In the genomic region with DNA sequence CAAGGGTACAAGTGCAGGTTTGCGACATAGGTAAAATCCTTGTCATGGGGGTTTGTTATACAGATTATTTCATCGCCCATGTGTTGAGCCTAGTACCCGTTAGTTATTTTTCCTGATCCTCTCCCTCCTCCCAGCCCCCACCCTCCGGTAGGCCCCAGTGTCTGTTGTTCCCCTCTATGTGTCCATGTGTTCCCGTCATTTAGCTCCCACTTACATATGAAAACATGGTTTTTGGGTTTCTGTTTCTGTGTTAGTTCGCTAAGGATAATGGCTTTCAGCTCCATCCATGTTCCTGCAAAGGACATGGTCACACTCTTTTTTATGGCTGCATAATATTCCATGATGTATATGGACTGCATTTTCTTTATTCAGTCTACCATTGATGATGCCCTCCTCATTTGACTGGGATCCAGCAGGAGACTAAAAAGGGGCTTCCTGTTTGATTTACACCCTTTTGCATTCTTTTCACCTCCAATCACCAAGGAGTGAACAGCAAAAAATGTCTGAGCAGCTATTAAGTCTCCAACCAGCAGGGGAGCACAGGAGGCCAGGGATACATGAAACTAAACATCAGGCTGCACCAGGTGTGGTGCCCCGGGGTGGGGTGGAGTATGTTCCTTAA, we compare ENCODE assay signal across 21 cellular contexts.
DNase-seq lines count a peak whose midpoint lies in the region; TF ChIP-seq lines count a peak whose summit lies in the region.
"Had no signal": no experiment of that assay in that cellular context is flagged by ENCODE, and none has a peak within 500 bp of the region (broad histone marks: within the 10 kb centered on the region; RNA-seq: fewer than 3 reads in every experiment).

No MANE protein-coding gene starts in this region.

- H3K27me3 Mint-ChIP-seq in MCF 10A (ENCODE audit: insufficient read depth, unreplicated experiment) (no peaks in the 10 kb centered on the region), CD14-positive monocyte (ENCODE audit: low read depth in 3 of 3) (peaks cover 0 to 3% (median 0%) of the 10 kb centered on the region in 3 donors)
- H3K27me3 Mint-ChIP-seq in activated CD4-positive, alpha-beta memory T cell treated with anti-CD3 and anti-CD28 coated beads for 36 hours: peaks cover 12% of the 10 kb centered on the region
- H3K27me3 Mint-ChIP-seq: activated CD4-positive, alpha-beta T cell treated with anti-CD3 and anti-CD28 coated beads, Interleukin-2, amount 10 ng/mL, durations not matched to agents 24 days and 14 days had no signal

- H3K9me3 ChIP-seq in breast epithelium (no peaks in the 10 kb centered on the region), fibroblast of lung (ENCODE audit: control insufficient read depth, insufficient read depth, low read depth, low read length) (no peaks in the 10 kb centered on the region), smooth muscle cell (replicated peaks; ENCODE audit: low read depth) (no peaks in the 10 kb centered on the region)
- H3K9me3 ChIP-seq: BLaER1 treated with 17β-estradiol and CSF1 and Interleukin-3, amounts not matched to agents 10 nM and 100 nM; colonic mucosa; tibial artery had no signal

- CTCF ChIA-PET in MCF 10A (lab: Yijun Ruan, JAX) (interaction anchor here (0.6 to 1.8 kb wide), 8 partner anchors 18 to 259 kb away, joined by 3 to 8 read pairs (median 4); no protein-coding TSS in a partner anchor), RWPE1 (lab: Yijun Ruan, JAX) (no interaction called here)
- CTCF ChIA-PET in activated CD4-positive, alpha-beta memory T cell treated with anti-CD3 and anti-CD28 coated beads for 36 hours (lab: Charles Lee): no interaction called here

- H4K20me1 ChIP-seq in fibroblast of lung (ENCODE audit: control insufficient read depth, extremely low read depth, insufficient read depth, low read length) (no peaks in the 10 kb centered on the region), smooth muscle cell (ENCODE audit: low read depth) (no peaks in the 10 kb centered on the region)
- H4K20me1 ChIP-seq: BLaER1 treated with 17β-estradiol and CSF1 and Interleukin-3, amounts not matched to agents 10 nM and 100 nM had no signal

- peaks cover 3% of the 10 kb centered on the region for H3F3A ChIP-seq in smooth muscle cell (ENCODE audit: low read depth)

- no peaks in the 10 kb centered on the region for H3K36me3 ChIP-seq in breast epithelium
- H3K36me3 ChIP-seq in fibroblast of lung (ENCODE audit: control insufficient read depth, insufficient read depth, low read length): no peaks in the 10 kb centered on the region
- no peaks in the 10 kb centered on the region for H3K36me3 ChIP-seq in smooth muscle cell (ENCODE audit: low read depth)
- H3K36me3 ChIP-seq: BLaER1 treated with 17β-estradiol and CSF1 and Interleukin-3, amounts not matched to agents 10 nM and 100 nM; colonic mucosa; tibial artery had no signal

- TF ChIP-seq CTCF in MCF 10A (IDR thresholded peaks at IDR 0.05; ENCODE audit: unreplicated experiment): no peak
- no peak for TF ChIP-seq CTCF in breast epithelium (IDR thresholded peaks at IDR 0.05)
- no peak for TF ChIP-seq CTCF in RWPE1 (conservative IDR thresholded peaks at IDR 0.05; ENCODE audit: low read depth)
- no peak for TF ChIP-seq CTCF in fibroblast of lung (conservative IDR thresholded peaks at IDR 0.05 in 1 of 2, IDR thresholded peaks at IDR 0.05 in 1 of 2; ENCODE audit: low read depth in 1 of 2, low read length in 2 of 2)
- TF ChIP-seq CTCF in smooth muscle cell (IDR thresholded peaks at IDR 0.05; ENCODE audit: borderline replicate concordance, insufficient read depth, poor library complexity, severe bottlenecking): no peak
- no peak for TF ChIP-seq CTCF in CD14-positive monocyte (IDR thresholded peaks at IDR 0.05)

- BruUV-seq in MCF 10A (replicated peaks; lab: Mats Ljungman, UMichigan): no TSS peak

- H3K79me2 ChIP-seq in fibroblast of lung (ENCODE audit: control insufficient read depth, insufficient read depth, low read length): no peaks in the 10 kb centered on the region
- H3K79me2 ChIP-seq in smooth muscle cell (ENCODE audit: low read depth): no peaks in the 10 kb centered on the region

- H3K4me1 Mint-ChIP-seq in MCF 10A (ENCODE audit: insufficient read depth, unreplicated experiment) (peaks cover 40% of the 10 kb centered on the region), CD14-positive monocyte (peaks cover 1% of the 10 kb centered on the region)
- H3K4me1 Mint-ChIP-seq in activated CD4-positive, alpha-beta memory T cell treated with anti-CD3 and anti-CD28 coated beads for 36 hours (ENCODE audit: low read depth): no peaks in the 10 kb centered on the region
- H3K4me1 Mint-ChIP-seq: activated CD4-positive, alpha-beta T cell treated with anti-CD3 and anti-CD28 coated beads, Interleukin-2, amount 10 ng/mL, durations not matched to agents 24 days and 14 days; IgD-negative memory B cell; stimulated activated memory B cell treated with anti-CD40 and anti-IgM and Interleukin-4, amounts not matched to agents 10 μg/mL and 1 μg/mL and 100 μg/mL, for 72 hours had no signal

- H3K4me1 ChIP-seq in breast epithelium: no peaks in the 10 kb centered on the region
- H3K4me1 ChIP-seq in fibroblast of lung (ENCODE audit: control insufficient read depth, extremely low read depth, insufficient read depth, low read length): peaks cover 13% of the 10 kb centered on the region
- peaks cover 8% of the 10 kb centered on the region for H3K4me1 ChIP-seq in smooth muscle cell (ENCODE audit: low read depth)
- H3K4me1 ChIP-seq: colonic mucosa had no signal

- peak overlapping the region; percentile 83 for H3K27ac Mint-ChIP-seq in MCF 10A (ENCODE audit: low read depth, unreplicated experiment)
- no peak overlapping the region for H3K27ac Mint-ChIP-seq in activated CD4-positive, alpha-beta memory T cell treated with anti-CD3 and anti-CD28 coated beads for 36 hours
- H3K27ac Mint-ChIP-seq in CD14-positive monocyte: no peak overlapping the region
- H3K27ac Mint-ChIP-seq: activated CD4-positive, alpha-beta T cell treated with anti-CD3 and anti-CD28 coated beads, Interleukin-2, amount 10 ng/mL, durations not matched to agents 24 days and 14 days; IgD-negative memory B cell; natural killer cell treated with Interleukin-12 subunit alpha and Interleukin-12 subunit beta and Interleukin-15 and Interleukin-18, amount 100 ng/mL, for 72 hours; stimulated activated memory B cell treated with anti-CD40 and anti-IgM and Interleukin-4, amounts not matched to agents 10 μg/mL and 1 μg/mL and 100 μg/mL, for 72 hours had no signal

- WGBS in smooth muscle cell (ENCODE audit: low lambda C conversion rate): 74% methylated on average over 7 of the region's 7 CpGs

- H3K27ac ChIP-seq in breast epithelium: peak overlapping the region in 1 of 2 donors; percentile 50
- H3K27ac ChIP-seq in RWPE1: peak overlapping the region; percentile 98
- H3K27ac ChIP-seq in fibroblast of lung (ENCODE audit: insufficient read depth, low read length): peak overlapping the region; percentile 52
- peak overlapping the region; percentile 41 for H3K27ac ChIP-seq in smooth muscle cell (ENCODE audit: low read depth)
- H3K27ac ChIP-seq: BLaER1 treated with 17β-estradiol and CSF1 and Interleukin-3, amounts not matched to agents 10 nM and 100 nM; colonic mucosa; tibial artery had no signal

- intact Hi-C loops in MCF 10A (cut with micrococcal nuclease) (loop anchor here (2.0 to 5.0 kb wide), 2 partner anchors 26 to 195 kb away; a partner anchor contains a TSS), breast epithelium (cut with DNase I; ENCODE audit: low total_unique reads) (no loop called here), CD14-positive monocyte (cut with micrococcal nuclease) (no loop called here)
- intact Hi-C loops in activated CD4-positive, alpha-beta memory T cell treated with anti-CD3 and anti-CD28 coated beads for 36 hours (cut with micrococcal nuclease): no loop called here

- H3K27me3 ChIP-seq in breast epithelium (no peaks in the 10 kb centered on the region), fibroblast of lung (ENCODE audit: control insufficient read depth, insufficient read depth, low read length) (no peaks in the 10 kb centered on the region), smooth muscle cell (ENCODE audit: low read depth) (no peaks in the 10 kb centered on the region)
- H3K27me3 ChIP-seq: BLaER1 treated with 17β-estradiol and CSF1 and Interleukin-3, amounts not matched to agents 10 nM and 100 nM; colonic mucosa; tibial artery had no signal

- H2AFZ ChIP-seq in fibroblast of lung (ENCODE audit: low read length) (no peak overlapping the region), smooth muscle cell (ENCODE audit: low read depth) (no peak overlapping the region)

- DNase-seq in MCF 10A (ENCODE audit: unreplicated experiment) (no peak), breast epithelium (ENCODE audit: low spot score in 2 of 2) (no peak), RWPE1 (ENCODE audit: low spot score) (no peak), fibroblast of lung (ENCODE audit: low read depth in 2 of 2) (no peak), smooth muscle cell (lab: John Stamatoyannopoulos, UW; ENCODE audit: unreplicated experiment) (no peak), CD14-positive monocyte (ENCODE audit: low spot score) (no peak), NCI-H146 treated with DMSO at 0.1 percent for 48 hours (lab: John Stamatoyannopoulos, UW; ENCODE audit: unreplicated experiment) (no peak)
- DNase-seq in activated CD4-positive, alpha-beta memory T cell treated with anti-CD3 and anti-CD28 coated beads for 36 hours: no peak
- DNase-seq: activated CD4-positive, alpha-beta T cell treated with anti-CD3 and anti-CD28 coated beads, Interleukin-2, amount 10 ng/mL, durations not matched to agents 24 days and 14 days; activated naive CD4-positive, alpha-beta T cell treated with Interleukin-2 at 50 U/mL for 16 hours; activated T-cell treated with anti-CD3 and anti-CD28 coated beads for 4 hours; anterior cingulate cortex; colonic mucosa; DMS79; NCI-H1048; NCI-H526 treated with DMSO at 0.1 percent for 48 hours had no signal

- peaks cover 8% of the 10 kb centered on the region for H3K9me3 Mint-ChIP-seq in MCF 10A (ENCODE audit: unreplicated experiment)
- H3K9me3 Mint-ChIP-seq in activated CD4-positive, alpha-beta memory T cell treated with anti-CD3 and anti-CD28 coated beads for 36 hours: no peaks in the 10 kb centered on the region
- H3K9me3 Mint-ChIP-seq in CD14-positive monocyte: peaks cover 0 to 8% (median 0%) of the 10 kb centered on the region in 7 donors
- H3K9me3 Mint-ChIP-seq: activated CD4-positive, alpha-beta T cell treated with anti-CD3 and anti-CD28 coated beads, Interleukin-2, amount 10 ng/mL, durations not matched to agents 24 days and 14 days had no signal

- H3K9ac ChIP-seq in fibroblast of lung (ENCODE audit: insufficient read depth, low read length): no peak overlapping the region
- no peak overlapping the region for H3K9ac ChIP-seq in smooth muscle cell (ENCODE audit: low read depth)
- H3K9ac ChIP-seq: BLaER1 treated with 17β-estradiol and CSF1 and Interleukin-3, amounts not matched to agents 10 nM and 100 nM had no signal

- H3K36me3 Mint-ChIP-seq in MCF 10A (ENCODE audit: insufficient read depth, unreplicated experiment) (no peaks in the 10 kb centered on the region), CD14-positive monocyte (no peaks in the 10 kb centered on the region)
- H3K36me3 Mint-ChIP-seq in activated CD4-positive, alpha-beta memory T cell treated with anti-CD3 and anti-CD28 coated beads for 36 hours: no peaks in the 10 kb centered on the region
- H3K36me3 Mint-ChIP-seq: IgD-negative memory B cell; natural killer cell treated with Interleukin-12 subunit alpha and Interleukin-12 subunit beta and Interleukin-15 and Interleukin-18, amount 100 ng/mL, for 72 hours; stimulated activated memory B cell treated with anti-CD40 and anti-IgM and Interleukin-4, amounts not matched to agents 10 μg/mL and 1 μg/mL and 100 μg/mL, for 72 hours had no signal

- H3K4me3 Mint-ChIP-seq in MCF 10A (ENCODE audit: unreplicated experiment): peak overlapping the region; percentile 54
- H3K4me3 Mint-ChIP-seq in activated CD4-positive, alpha-beta memory T cell treated with anti-CD3 and anti-CD28 coated beads for 36 hours: no peak overlapping the region
- no peak overlapping the region for H3K4me3 Mint-ChIP-seq in CD14-positive monocyte
- H3K4me3 Mint-ChIP-seq: activated CD4-positive, alpha-beta T cell treated with anti-CD3 and anti-CD28 coated beads, Interleukin-2, amount 10 ng/mL, durations not matched to agents 24 days and 14 days; IgD-negative memory B cell; natural killer cell treated with Interleukin-12 subunit alpha and Interleukin-12 subunit beta and Interleukin-15 and Interleukin-18, amount 100 ng/mL, for 72 hours; stimulated activated memory B cell treated with anti-CD40 and anti-IgM and Interleukin-4, amounts not matched to agents 10 μg/mL and 1 μg/mL and 100 μg/mL, for 72 hours had no signal

- POLR2A ChIA-PET in MCF 10A (lab: Yijun Ruan, JAX): interaction anchor here (0.6 to 4.5 kb wide), 8 partner anchors 18 to 188 kb away, joined by 3 to 53 read pairs (median 4); a partner anchor contains a TSS
- POLR2A ChIA-PET in RWPE1 (lab: Yijun Ruan, JAX; ENCODE audit: low non-redundant PET): interaction anchor here (1.1 kb wide), 1 partner anchor 27 kb away, joined by 3 read pairs; no protein-coding TSS in a partner anchor
- POLR2A ChIA-PET in activated CD4-positive, alpha-beta memory T cell treated with anti-CD3 and anti-CD28 coated beads for 36 hours (lab: Charles Lee): no interaction called here

- H3K4me2 ChIP-seq in fibroblast of lung (ENCODE audit: extremely low read depth, insufficient read depth, low read length): no peak overlapping the region
- no peak overlapping the region for H3K4me2 ChIP-seq in smooth muscle cell
- H3K4me2 ChIP-seq: BLaER1 treated with 17β-estradiol and CSF1 and Interleukin-3, amounts not matched to agents 10 nM and 100 nM had no signal

- H3K4me3 ChIP-seq in breast epithelium (no peak overlapping the region), fibroblast of lung (replicated peaks in 1 of 4; ENCODE audit: control extremely low read depth in 1 of 4, insufficient read depth in 1 of 4, low read depth in 3 of 4, low read length in 4 of 4) (no peak overlapping the region), smooth muscle cell (no peak overlapping the region)
- H3K4me3 ChIP-seq: BLaER1 treated with 17β-estradiol and CSF1 and Interleukin-3, amounts not matched to agents 10 nM and 100 nM; colonic mucosa; tibial artery had no signal

- TF ChIP-seq POLR2A in breast epithelium (IDR thresholded peaks at IDR 0.05): no peak
